Comparison of ENCODE assay signal across 8 cellular contexts in genomic region chr17:42720996-42721583, GRCh38. TPM values are rescaled to one million over a fixed set of nuclear protein-coding genes. Genes with fewer than 3 reads are reported as not detected.
DNase-seq lines count a peak whose midpoint lies in the region; ATAC-seq and TF ChIP-seq lines count a peak whose summit lies in the region.

No MANE protein-coding gene starts in this region.

- no peaks in the 10 kb centered on the region for H3K4me1 ChIP-seq in HCT116 (ENCODE audit: control insufficient read depth in 1 of 2, insufficient read depth in 2 of 2, low read length in 2 of 2)
- no peaks in the 10 kb centered on the region for H3K4me1 ChIP-seq in cardiac muscle cell (ENCODE audit: low read depth)

- ATAC-seq in HCT116, result peak; percentile 88
- ATAC-seq in activated T-helper 17 cell treated with anti-CD3 and anti-CD28 coated beads, Interleukin-2, amount 50 U/mL, for 72 hours (replicated peaks), result peak; percentile 66
- ATAC-seq in GM21367 (IDR thresholded peaks at IDR 0.05; ENCODE audit: unreplicated experiment), result no peak
- no peak for ATAC-seq in HG03097 (IDR thresholded peaks at IDR 0.05; ENCODE audit: low FRiP score, unreplicated experiment)

- H3K9me3 ChIP-seq in HCT116 (ENCODE audit: control insufficient read depth in 1 of 2, insufficient read depth in 1 of 2, low read depth in 1 of 2, low read length in 2 of 2), result no peaks in the 10 kb centered on the region
- H3K9me3 ChIP-seq in cardiac muscle cell (ENCODE audit: low read depth), result no peaks in the 10 kb centered on the region

- POLR2A ChIA-PET in HCT116 (lab: Charles Lee), result no interaction called here

- H3K27ac ChIP-seq in HCT116 (ENCODE audit: low read depth, low read length) (no peak overlapping the region), cardiac muscle cell (no peak overlapping the region)

- BruUV-seq in HCT116 (replicated peaks; lab: Mats Ljungman, UMichigan), result no TSS peak

- no peaks in the 10 kb centered on the region for H3K27me3 ChIP-seq in HCT116 (ENCODE audit: insufficient read depth, low read length)
- no peaks in the 10 kb centered on the region for H3K27me3 ChIP-seq in cardiac muscle cell

- H3K4me1 Mint-ChIP-seq in activated T-helper 17 cell treated with anti-CD3 and anti-CD28 coated beads, Interleukin-2, amount 50 U/mL, for 72 hours, result no peaks in the 10 kb centered on the region

- H3K4me3 ChIP-seq in HCT116 (replicated peaks in 1 of 2; ENCODE audit: low read depth in 1 of 2, low read length in 2 of 2), result no peak overlapping the region
- no peak overlapping the region for H3K4me3 ChIP-seq in cardiac muscle cell

- intact Hi-C loops in HCT116 (cut with micrococcal nuclease), result loop anchor here (1.0 to 5.0 kb wide), 3 partner anchors 42 to 216 kb away; partner anchors contain the start of gene BECN1

- H3K27ac Mint-ChIP-seq in activated T-helper 17 cell treated with anti-CD3 and anti-CD28 coated beads, Interleukin-2, amount 50 U/mL, for 72 hours, result no peak overlapping the region

- peak; percentile 80 for DNase-seq in D341Med (ENCODE audit: low spot score)
- peak; percentile 46 for DNase-seq in HCT116 (ENCODE audit: low read depth, low spot score)
- peak; percentile 63 for DNase-seq in NCI-H460 (ENCODE audit: extremely low read depth, low read depth)
- peak; percentile 80 to 83 for DNase-seq in cardiac muscle cell (ENCODE audit: low read depth in 1 of 2, low spot score in 1 of 2)
- DNase-seq in putamen (ENCODE audit: low spot score), result peak; percentile 68

- TF ChIP-seq POLR2A in HCT116 (IDR thresholded peaks at IDR 0.05; ENCODE audit: borderline replicate concordance, extremely low read depth, insufficient read depth, insufficient read length), result no peak

- no peak overlapping the region for H3K9ac ChIP-seq in HCT116 (ENCODE audit: low read length)

- H3K36me3 ChIP-seq in HCT116 (ENCODE audit: control insufficient read depth in 1 of 2, insufficient read depth in 2 of 2, low read length in 2 of 2), result peaks cover 40 to 41% of the 10 kb centered on the region in 2 experiments
- peaks cover 52% of the 10 kb centered on the region for H3K36me3 ChIP-seq in cardiac muscle cell

- H3K9me3 Mint-ChIP-seq in activated T-helper 17 cell treated with anti-CD3 and anti-CD28 coated beads, Interleukin-2, amount 50 U/mL, for 72 hours, result no peaks in the 10 kb centered on the region

- no peak overlapping the region for H2AFZ ChIP-seq in HCT116 (ENCODE audit: low read depth, low read length, poor library complexity, severe bottlenecking)

- no peak overlapping the region for H3K4me2 ChIP-seq in HCT116 (ENCODE audit: low read length)

- RAD21 ChIA-PET in HCT116 (lab: Charles Lee; ENCODE audit: low non-redundant PET in 1 of 2, low total read pairs in 2 of 2, uncharacterized antibody in 2 of 2, unreplicated experiment in 2 of 2), result no interaction called here

- TF ChIP-seq CTCF in HCT116 (IDR thresholded peaks at IDR 0.05 in 2 of 3, conservative IDR thresholded peaks at IDR 0.05 in 1 of 3; ENCODE audit: borderline replicate concordance in 1 of 3, insufficient read depth in 1 of 3, low read depth in 2 of 3, low read length in 2 of 3) (peak; percentile 56 to 85 (median 72)), cardiac muscle cell (IDR thresholded peaks at IDR 0.05; ENCODE audit: low read depth, low read length) (peak; percentile 66)

- no peaks in the 10 kb centered on the region for H3K27me3 Mint-ChIP-seq in activated T-helper 17 cell treated with anti-CD3 and anti-CD28 coated beads, Interleukin-2, amount 50 U/mL, for 72 hours

- TF ChIP-seq RAD21 in HCT116 (IDR thresholded peaks at IDR 0.05; ENCODE audit: low read depth), result peak; percentile 78

- H4K20me1 ChIP-seq in HCT116 (ENCODE audit: insufficient read depth), result no peaks in the 10 kb centered on the region

- H3K4me3 Mint-ChIP-seq in activated T-helper 17 cell treated with anti-CD3 and anti-CD28 coated beads, Interleukin-2, amount 50 U/mL, for 72 hours, result no peak overlapping the region

- H3K9me2 ChIP-seq in HCT116 (ENCODE audit: insufficient read depth), result no peaks in the 10 kb centered on the region

- peaks cover 96% of the 10 kb centered on the region for H3K36me3 Mint-ChIP-seq in activated T-helper 17 cell treated with anti-CD3 and anti-CD28 coated beads, Interleukin-2, amount 50 U/mL, for 72 hours (ENCODE audit: low read depth)

- no peaks in the 10 kb centered on the region for H3K79me2 ChIP-seq in HCT116 (ENCODE audit: insufficient read depth, low read length)

- CTCF ChIA-PET in HCT116 (lab: Charles Lee), result interaction anchor here (2.1 kb wide), 1 partner anchor 42 kb away, joined by 8 read pairs; no protein-coding TSS in a partner anchor

TF ChIP-seq in HCT116, 20 proteins besides CTCF, POLR2A, EP300 and RAD21 (continues in another document):
- no peak for TF ChIP-seq ZNF274 (IDR thresholded peaks at IDR 0.05; ENCODE audit: low read depth, low read length)
- TF ChIP-seq SIN3A (IDR thresholded peaks at IDR 0.05; ENCODE audit: low read depth), result no peak
- TF ChIP-seq EGR1 (IDR thresholded peaks at IDR 0.05; ENCODE audit: low read depth), result no peak
- no peak for TF ChIP-seq YY1 (IDR thresholded peaks at IDR 0.05; ENCODE audit: extremely low read depth, insufficient replicate concordance, low read depth, low read length)
- no peak for TF ChIP-seq ELF1 (IDR thresholded peaks at IDR 0.05; ENCODE audit: borderline replicate concordance, low read depth)
- TF ChIP-seq ZBTB33 (IDR thresholded peaks at IDR 0.05; ENCODE audit: extremely low read depth, insufficient replicate concordance, low read length), result no peak
- TF ChIP-seq MAX (IDR thresholded peaks at IDR 0.05), result no peak
- TF ChIP-seq JUND (IDR thresholded peaks at IDR 0.05), result no peak
- TF ChIP-seq CBX3 (IDR thresholded peaks at IDR 0.05; ENCODE audit: low read depth), result no peak
- TF ChIP-seq POLR2AphosphoS5 (IDR thresholded peaks at IDR 0.05; ENCODE audit: low read depth, low read length), result no peak
- TF ChIP-seq ATF3 (IDR thresholded peaks at IDR 0.05), result no peak

RNA-seq across cellular contexts. Expression of gene EZH1, which starts 23.8 kb away (rescaled TPM):
- total RNA-seq in HCT116 (2021; ENCODE audit: unreplicated experiment) (29.3 TPM), cardiac muscle cell (19.2 and 33.8 TPM in 2 replicates)
- 20.0 and 20.1 TPM in 2 replicates for polyA plus RNA-seq in HCT116 (2012)
- 21.0 and 33.8 TPM in 2 replicates for total RNA-seq in NCI-H460 (2014; rRNA removed; shearing (Covaris generic))
- 67.3 and 72.4 TPM in 2 replicates for polyA plus RNA-seq in NCI-H460 (2014; cell fraction: nucleus; rRNA removed)
- total RNA-seq in activated T-helper 17 cell treated with anti-CD3 and anti-CD28 coated beads, Interleukin-2, amount 50 U/mL, for 72 hours, result 10 to 100 TPM; 35.3 to 69.1 TPM
- polyA plus RNA-seq in cardiac muscle cell, result 22.7 and 34.9 TPM in 2 replicates

RNA-seq across cellular contexts. Expression of gene CNTNAP1, which starts 38.8 kb away (rescaled TPM):
- total RNA-seq in HCT116 (2021; ENCODE audit: unreplicated experiment) (6.4 TPM), cardiac muscle cell (15.4 and 17.9 TPM in 2 replicates)
- 8.6 and 9.2 TPM in 2 replicates for polyA plus RNA-seq in HCT116 (2012)
- 6.7 and 6.8 TPM in 2 replicates for total RNA-seq in NCI-H460 (2014; rRNA removed; shearing (Covaris generic))
- 18.9 and 29.0 TPM in 2 replicates for polyA plus RNA-seq in NCI-H460 (2014; cell fraction: nucleus; rRNA removed)
- 1 to 10 TPM in 1 of 2 donors, under 1 TPM in 1; 0.61 to 2.8 TPM for total RNA-seq in activated T-helper 17 cell treated with anti-CD3 and anti-CD28 coated beads, Interleukin-2, amount 50 U/mL, for 72 hours
- polyA plus RNA-seq in cardiac muscle cell, result 3.5 and 3.9 TPM in 2 replicates

RNA-seq across cellular contexts. Expression of gene CCR10, which starts 39.4 kb away (rescaled TPM):
- total RNA-seq in HCT116 (2021; ENCODE audit: unreplicated experiment), result 0.66 TPM
- 0.78 and 1.2 TPM in 2 replicates for polyA plus RNA-seq in HCT116 (2012)
- 0.30 and 0.66 TPM in 2 replicates for total RNA-seq in NCI-H460 (2014; rRNA removed; shearing (Covaris generic))
- polyA plus RNA-seq in NCI-H460 (2014; cell fraction: nucleus; rRNA removed), result 0.33 and 0.84 TPM in 2 replicates
- total RNA-seq in activated T-helper 17 cell treated with anti-CD3 and anti-CD28 coated beads, Interleukin-2, amount 50 U/mL, for 72 hours, result 1 to 10 TPM in 1 of 2 donors, under 1 TPM in 1; 0.82 to 1.1 TPM
- 5.8 and 13.5 TPM in 2 replicates for total RNA-seq in cardiac muscle cell
- polyA plus RNA-seq in cardiac muscle cell, result 16.3 and 21.1 TPM in 2 replicates

RNA-seq across cellular contexts. Expression of gene RAMP2, which starts 39.9 kb away (rescaled TPM):
- total RNA-seq in HCT116 (2021; ENCODE audit: unreplicated experiment), result not detected
- polyA plus RNA-seq in HCT116 (2012), result not detected in 2 replicates
- 0.63 and 0.74 TPM in 2 replicates for total RNA-seq in NCI-H460 (2014; rRNA removed; shearing (Covaris generic))
- not detected in 2 replicates for polyA plus RNA-seq in NCI-H460 (2014; cell fraction: nucleus; rRNA removed)
- not detected for total RNA-seq in activated T-helper 17 cell treated with anti-CD3 and anti-CD28 coated beads, Interleukin-2, amount 50 U/mL, for 72 hours
- total RNA-seq in cardiac muscle cell, result 16.2 and 16.5 TPM in 2 replicates
- 20.6 and 28.0 TPM in 2 replicates for polyA plus RNA-seq in cardiac muscle cell

RNA-seq across cellular contexts. Expression of gene PLEKHH3, which starts 44.3 kb away (rescaled TPM):
- total RNA-seq in HCT116 (2021; ENCODE audit: unreplicated experiment) (66.3 TPM), cardiac muscle cell (50.3 and 79.1 TPM in 2 replicates)
- polyA plus RNA-seq in HCT116 (2012), result 64.9 and 69.0 TPM in 2 replicates
- 18.3 and 19.4 TPM in 2 replicates for total RNA-seq in NCI-H460 (2014; rRNA removed; shearing (Covaris generic))
- polyA plus RNA-seq in NCI-H460 (2014; cell fraction: nucleus; rRNA removed), result 67.7 and 88.3 TPM in 2 replicates
- 1 to 10 TPM in 1 of 2 donors, under 1 TPM in 1; 0.61 to 1.5 TPM for total RNA-seq in activated T-helper 17 cell treated with anti-CD3 and anti-CD28 coated beads, Interleukin-2, amount 50 U/mL, for 72 hours
- polyA plus RNA-seq in cardiac muscle cell, result 54.7 and 95.6 TPM in 2 replicates

Comparison
In these comparisons a context has a peak if more than half of its experiments do, and no peak if none do; other contexts are left out.
1. ATAC-seq: peak in HCT116 (single experiment) and activated T-helper 17 cell treated with anti-CD3 and anti-CD28 coated beads, Interleukin-2, amount 50 U/mL, for 72 hours (single experiment); none in GM21367 (single experiment) and HG03097 (single experiment).
2. Peak in every context shown above with its lines, with median percentiles within 50 percentile points of each other: DNase-seq.